In the genomic region with DNA sequence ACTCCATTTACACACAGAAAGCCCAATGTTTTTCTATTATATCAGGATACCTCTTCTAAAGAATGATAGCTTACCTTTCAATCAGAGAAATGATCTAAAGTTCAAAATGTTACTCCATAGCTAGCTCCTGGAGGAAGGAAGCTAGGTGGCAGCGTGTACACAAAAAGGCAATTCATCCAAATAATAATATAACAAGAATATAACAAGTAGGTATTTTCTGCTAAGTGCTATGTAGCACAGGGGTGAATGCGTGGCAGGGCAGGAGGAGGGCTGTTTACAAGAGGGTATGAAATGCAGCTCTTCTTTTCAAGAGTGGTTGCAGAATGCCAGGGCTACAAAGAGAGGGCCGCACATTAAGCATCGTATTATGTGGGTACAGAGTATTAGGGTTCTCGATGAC, we compare ENCODE assay signal across 9 cellular contexts. TPM values are rescaled to one million over a fixed set of nuclear protein-coding genes. Genes with fewer than 3 reads are reported as not detected.
DNase-seq lines count a peak whose midpoint lies in the region; ATAC-seq, FAIRE-seq and TF ChIP-seq lines count a peak whose summit lies in the region.
"Had no signal": no experiment of that assay in that cellular context is flagged by ENCODE, and none has a peak within 500 bp of the region (broad histone marks: within the 10 kb centered on the region; RNA-seq: fewer than 3 reads in every experiment).

No MANE protein-coding gene starts in this region.

- no peak for FAIRE-seq in small intestine (lab: Jason Lieb, UNC)

- H3K27ac ChIP-seq in heart right ventricle = peak overlapping the region; percentile 44 to 98 (median 90)
- peak overlapping the region; percentile 89 to 91 for H3K27ac ChIP-seq in small intestine (ENCODE audit: low read depth in 1 of 2, low read length in 1 of 2)

- H3K4me1 ChIP-seq in heart right ventricle (peaks cover 0 to 44% (median 26%) of the 10 kb centered on the region in 9 donors), small intestine (ENCODE audit: control insufficient read depth in 2 of 2, insufficient read depth in 1 of 2, low read depth in 1 of 2, low read length in 1 of 2) (peaks cover 2 to 4% of the 10 kb centered on the region in 2 donors)

- peaks cover 2% of the 10 kb centered on the region for H3K36me3 Mint-ChIP-seq in activated CD4-positive, alpha-beta memory T cell treated with anti-CD3 and anti-CD28 coated beads for 36 hours

- no peak for TF ChIP-seq CTCF in heart right ventricle (IDR thresholded peaks at IDR 0.05)

- DNase-seq in Ammon's horn (ENCODE audit: low spot score) (peak; percentile 15), heart right ventricle (no peak), small intestine (no peak), SHP77 (lab: John Stamatoyannopoulos, UW) (no peak), SKM-1 (lab: John Stamatoyannopoulos, UW; ENCODE audit: unreplicated experiment) (no peak), HuH-7.5 (ENCODE audit: low spot score) (no peak)
- no peak for DNase-seq in activated CD4-positive, alpha-beta memory T cell treated with anti-CD3 and anti-CD28 coated beads for 36 hours

- H3K9me3 ChIP-seq in heart right ventricle (no peaks in the 10 kb centered on the region), small intestine (ENCODE audit: control insufficient read depth, low read depth) (no peaks in the 10 kb centered on the region)

- CTCF ChIA-PET in activated CD4-positive, alpha-beta memory T cell treated with anti-CD3 and anti-CD28 coated beads for 36 hours (lab: Charles Lee) = interaction anchor here (0.6 to 8.4 kb wide), 12 partner anchors 8 to 1628 kb away, joined by 3 to 40 read pairs (median 3); no protein-coding TSS in a partner anchor

- no peaks in the 10 kb centered on the region for H3K27me3 Mint-ChIP-seq in activated CD4-positive, alpha-beta memory T cell treated with anti-CD3 and anti-CD28 coated beads for 36 hours

- 49 to 57% methylated on average over 5 of the region's 5 CpGs for WGBS in heart right ventricle, 2 donors
- 56 to 60% (median 59%) methylated on average over 5 of the region's 5 CpGs for WGBS in small intestine, 3 donors

- H3K4me1 Mint-ChIP-seq in activated CD4-positive, alpha-beta memory T cell treated with anti-CD3 and anti-CD28 coated beads for 36 hours (ENCODE audit: low read depth) = peaks cover 40% of the 10 kb centered on the region

- peak overlapping the region; percentile 95 for H3K27ac Mint-ChIP-seq in activated CD4-positive, alpha-beta memory T cell treated with anti-CD3 and anti-CD28 coated beads for 36 hours

- no peaks in the 10 kb centered on the region for H3K27me3 ChIP-seq in heart right ventricle
- no peaks in the 10 kb centered on the region for H3K27me3 ChIP-seq in small intestine (ENCODE audit: control insufficient read depth in 2 of 2, insufficient read depth in 2 of 2, low read length in 2 of 2)

- H3K4me3 ChIP-seq in heart right ventricle (peak overlapping the region in 9 of 10 donors; percentile 72 to 95 (median 85)), small intestine (ENCODE audit: low read depth in 1 of 2, low read length in 2 of 2) (peak overlapping the region in 1 of 2 donors; percentile 45)

- peak overlapping the region; percentile 95 for H3K4me3 Mint-ChIP-seq in activated CD4-positive, alpha-beta memory T cell treated with anti-CD3 and anti-CD28 coated beads for 36 hours

- H3K9me3 Mint-ChIP-seq in activated CD4-positive, alpha-beta memory T cell treated with anti-CD3 and anti-CD28 coated beads for 36 hours = no peaks in the 10 kb centered on the region

- intact Hi-C loops in activated CD4-positive, alpha-beta memory T cell treated with anti-CD3 and anti-CD28 coated beads for 36 hours (cut with micrococcal nuclease) = loop anchor here (10.0 kb wide), 1 partner anchor 1533 kb away; no protein-coding TSS in a partner anchor
- intact Hi-C loops in heart right ventricle (cut with DNase I) = loop anchor here in 3 of 10 donors (5.0 to 10.0 kb wide), 2 partner anchors 64 to 297 kb away; a partner anchor contains a TSS

- POLR2A ChIA-PET in activated CD4-positive, alpha-beta memory T cell treated with anti-CD3 and anti-CD28 coated beads for 36 hours (lab: Charles Lee) = interaction anchor here (0.7 to 1.7 kb wide), 9 partner anchors 8 to 309 kb away, joined by 3 to 8 read pairs (median 5); a partner anchor contains a TSS

- peaks cover 0 to 7% (median 0%) of the 10 kb centered on the region in 9 donors for H3K36me3 ChIP-seq in heart right ventricle
- no peaks in the 10 kb centered on the region for H3K36me3 ChIP-seq in small intestine (ENCODE audit: control insufficient read depth in 2 of 2, insufficient read depth in 2 of 2, low read length in 2 of 2)

- ATAC-seq in HG02571 (IDR thresholded peaks at IDR 0.05; ENCODE audit: unreplicated experiment) = peak; percentile 7
- peak in 5 of 8 donors; percentile 3 to 11 (median 8) for ATAC-seq in heart right ventricle

RNA-seq across cellular contexts. Expression of a gene that starts 0.7 kb away (rescaled TPM):
- total RNA-seq in activated CD4-positive, alpha-beta memory T cell treated with anti-CD3 and anti-CD28 coated beads for 36 hours = 1 to 10 TPM; 9.1 TPM
- total RNA-seq in heart right ventricle = 10 to 100 TPM in 2 of 10 donors, 1 to 10 TPM in 8; 5.6 to 11.9 (median 7.4) TPM
- polyA plus RNA-seq in heart right ventricle (1 to 10 TPM; 4.2 to 6.2 TPM), small intestine (1 to 10 TPM; 1.4 to 3.7 (median 2.2) TPM)

RNA-seq across cellular contexts. Expression of a gene that starts 50.9 kb away (rescaled TPM):
- total RNA-seq in activated CD4-positive, alpha-beta memory T cell treated with anti-CD3 and anti-CD28 coated beads for 36 hours = not detected
- total RNA-seq in heart right ventricle = under 1 TPM in 5 of 10 donors, not detected in 5; 0.02 to 0.19 (median 0.13) TPM
- under 1 TPM in 1 of 2 donors, not detected in 1; 0.01 TPM for polyA plus RNA-seq in heart right ventricle
- polyA plus RNA-seq in small intestine = under 1 TPM in 1 of 3 donors, not detected in 2; 0.01 TPM
- total RNA-seq: myocyte had no signal
